12 cellular contexts compared by ENCODE assay signal in the genomic region with DNA sequence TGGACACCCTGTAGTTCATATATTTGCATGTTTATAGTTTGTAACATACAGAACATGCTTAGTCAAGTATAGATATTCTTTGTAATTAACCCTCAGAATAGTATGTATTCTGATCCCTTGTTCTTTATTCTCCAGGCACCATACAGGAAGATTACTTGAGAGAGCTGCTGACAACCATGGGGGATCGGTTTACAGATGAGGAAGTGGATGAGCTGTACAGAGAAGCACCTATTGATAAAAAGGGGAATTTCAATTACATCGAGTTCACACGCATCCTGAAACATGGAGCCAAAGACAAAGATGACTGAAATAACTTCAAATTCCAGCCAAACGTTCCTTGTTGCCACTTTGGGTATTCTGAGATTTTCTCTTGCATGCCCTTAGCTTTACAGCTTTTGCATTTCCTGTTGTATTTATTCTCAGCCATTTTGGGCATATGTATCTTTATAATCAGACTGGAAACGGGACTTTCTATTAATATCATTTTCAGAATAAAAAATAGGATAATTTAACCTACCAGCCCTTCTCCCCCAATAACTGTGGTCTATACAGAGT. TPM values are rescaled to one million over a fixed set of nuclear protein-coding genes. Genes with fewer than 3 reads are reported as not detected.
DNase-seq lines count a peak whose midpoint lies in the region; ATAC-seq and TF ChIP-seq lines count a peak whose summit lies in the region.
"Had no signal": no experiment of that assay in that cellular context is flagged by ENCODE, and none has a peak within 500 bp of the region (broad histone marks: within the 10 kb centered on the region; RNA-seq: fewer than 3 reads in every experiment).

No MANE protein-coding gene starts in this region.

- peaks cover 68% of the 10 kb centered on the region for H3K79me2 ChIP-seq in smooth muscle cell (ENCODE audit: low read depth)

- no peaks in the 10 kb centered on the region for H3K27me3 Mint-ChIP-seq in endodermal cell (ENCODE audit: insufficient read depth)

- peaks cover 76% of the 10 kb centered on the region for H3K36me3 ChIP-seq in RWPE2 (ENCODE audit: low read depth)
- H3K36me3 ChIP-seq in endodermal cell (ENCODE audit: control insufficient read depth, insufficient read depth, low read length) = peaks cover 74% of the 10 kb centered on the region
- H3K36me3 ChIP-seq in smooth muscle cell (ENCODE audit: low read depth) = peaks cover 3% of the 10 kb centered on the region

- no peak for TF ChIP-seq CTCF in RWPE2 (IDR thresholded peaks at IDR 0.05; ENCODE audit: poor library complexity, severe bottlenecking)
- TF ChIP-seq CTCF in endodermal cell (conservative IDR thresholded peaks at IDR 0.05) = no peak
- TF ChIP-seq CTCF in smooth muscle cell (IDR thresholded peaks at IDR 0.05; ENCODE audit: borderline replicate concordance, insufficient read depth, poor library complexity, severe bottlenecking) = no peak

- H3K4me3 Mint-ChIP-seq in endodermal cell = no peak overlapping the region

- H3K9ac ChIP-seq in endodermal cell (ENCODE audit: extremely low read depth, low read length, poor library complexity, severe bottlenecking) (no peak overlapping the region), smooth muscle cell (ENCODE audit: low read depth) (peak overlapping the region; percentile 31)

- H3K27ac ChIP-seq in RWPE2 (ENCODE audit: poor library complexity, severe bottlenecking) (peak overlapping the region; percentile 39), endodermal cell (ENCODE audit: low read depth, low read length) (no peak overlapping the region), smooth muscle cell (ENCODE audit: low read depth) (peak overlapping the region; percentile 89)
- H3K27ac ChIP-seq: A549 had no signal

- peaks cover 63% of the 10 kb centered on the region for H3F3A ChIP-seq in smooth muscle cell (ENCODE audit: low read depth)

- H2AFZ ChIP-seq in smooth muscle cell (ENCODE audit: low read depth) = no peak overlapping the region

- peaks cover 52% of the 10 kb centered on the region for H3K36me3 Mint-ChIP-seq in endodermal cell (ENCODE audit: low read depth)

- no peaks in the 10 kb centered on the region for H3K9me3 Mint-ChIP-seq in endodermal cell

- H3K4me3 ChIP-seq in RWPE2 (ENCODE audit: severe bottlenecking) (no peak overlapping the region), endodermal cell (ENCODE audit: low read length) (peak overlapping the region; percentile 22), smooth muscle cell (no peak overlapping the region)
- H3K4me3 ChIP-seq: A549 had no signal

- no peaks in the 10 kb centered on the region for H3K27me3 ChIP-seq in RWPE2 (ENCODE audit: insufficient read depth, poor library complexity, severe bottlenecking)
- H3K27me3 ChIP-seq in endodermal cell (ENCODE audit: control insufficient read depth, insufficient read depth, low read length, poor library complexity, severe bottlenecking) = no peaks in the 10 kb centered on the region
- no peaks in the 10 kb centered on the region for H3K27me3 ChIP-seq in smooth muscle cell (ENCODE audit: low read depth)

- H3K4me1 Mint-ChIP-seq in endodermal cell = peaks cover 45% of the 10 kb centered on the region

- DNase-seq in NOMO-1 treated with DMSO at 0.1 percent for 48 hours (lab: John Stamatoyannopoulos, UW; ENCODE audit: unreplicated experiment) = peak; percentile 21
- no peak for DNase-seq in NOMO-1 (lab: John Stamatoyannopoulos, UW; ENCODE audit: unreplicated experiment in 2 of 2)
- DNase-seq in RWPE2 (ENCODE audit: low spot score) = no peak
- no peak for DNase-seq in endodermal cell
- DNase-seq in smooth muscle cell (lab: John Stamatoyannopoulos, UW; ENCODE audit: unreplicated experiment) = no peak
- no peak for DNase-seq in SHP77 (lab: John Stamatoyannopoulos, UW)
- DNase-seq in HCEC 1CT = no peak
- DNase-seq: KG1, NCI-H774 had no signal

- H4K20me1 ChIP-seq in smooth muscle cell (ENCODE audit: low read depth) = peaks cover 63% of the 10 kb centered on the region

- ATAC-seq in RWPE2 (ENCODE audit: low read depth) (no peak), GM18520 (IDR thresholded peaks at IDR 0.05; ENCODE audit: unreplicated experiment) (no peak)
- ATAC-seq: A549; activated CD4-positive, CD25-positive, alpha-beta regulatory T cell treated with anti-CD3 and anti-CD28 coated beads, Interleukin-2, amount 50 U/mL, for 24 hours had no signal

- no peaks in the 10 kb centered on the region for H3K9me3 ChIP-seq in RWPE2 (ENCODE audit: severe bottlenecking)
- H3K9me3 ChIP-seq in endodermal cell (ENCODE audit: control insufficient read depth, low read length) = no peaks in the 10 kb centered on the region
- no peaks in the 10 kb centered on the region for H3K9me3 ChIP-seq in smooth muscle cell (replicated peaks; ENCODE audit: low read depth)
- H3K9me3 ChIP-seq: A549 had no signal

- peaks cover 31% of the 10 kb centered on the region for H3K4me1 ChIP-seq in RWPE2 (ENCODE audit: insufficient read depth, poor library complexity, severe bottlenecking)
- H3K4me1 ChIP-seq in endodermal cell (ENCODE audit: control insufficient read depth, insufficient read depth, low read length) = peaks cover 19% of the 10 kb centered on the region
- H3K4me1 ChIP-seq in smooth muscle cell (ENCODE audit: low read depth) = peaks cover 22% of the 10 kb centered on the region

- WGBS in endodermal cell (ENCODE audit: insufficient coverage in 1 of 2, insufficient read length in 1 of 2), 2 experiments = 85 to 93% methylated on average over 3 to 5 of the region's 5 CpGs
- 93% methylated on average over 5 of the region's 5 CpGs for WGBS in smooth muscle cell (ENCODE audit: low lambda C conversion rate)

- H3K27ac Mint-ChIP-seq in endodermal cell = peak overlapping the region; percentile 26

- no peak overlapping the region for H3K4me2 ChIP-seq in smooth muscle cell

RNA-seq across cellular contexts. Expression of a gene that starts 6.2 kb away (rescaled TPM):
- total RNA-seq in endodermal cell = 100 to 1,000 TPM; 190 to 198 TPM
- 207 TPM for polyA plus RNA-seq in endodermal cell (2013, experiment 1 of 2)
- polyA plus RNA-seq in endodermal cell (2013, experiment 2 of 2) = 210 TPM
- total RNA-seq in smooth muscle cell = 368 and 427 TPM in 2 replicates
- 498 TPM in 2 replicates for polyA plus RNA-seq in smooth muscle cell

RNA-seq across cellular contexts. Expression of a gene that starts 8.1 kb away (rescaled TPM):
- total RNA-seq in endodermal cell (100 to 1,000 TPM; 267 to 271 TPM), smooth muscle cell (777 and 802 TPM in 2 replicates)
- polyA plus RNA-seq in endodermal cell (2013, experiment 1 of 2) = 246 TPM
- polyA plus RNA-seq in endodermal cell (2013, experiment 2 of 2) = 268 TPM
- 915 and 953 TPM in 2 replicates for polyA plus RNA-seq in smooth muscle cell

RNA-seq across cellular contexts. Expression of a gene that starts 35.9 kb away (rescaled TPM):
- total RNA-seq in endodermal cell (under 1 TPM; 0.49 to 0.88 TPM), smooth muscle cell (0.40 and 0.54 TPM in 2 replicates)
- 0.43 TPM for polyA plus RNA-seq in endodermal cell (2013, experiment 1 of 2)
- 0.37 TPM for polyA plus RNA-seq in endodermal cell (2013, experiment 2 of 2)
- 0.20 and 0.87 TPM in 2 replicates for polyA plus RNA-seq in smooth muscle cell
